ENCODE assay signal across 8 cellular contexts in the genomic region with DNA sequence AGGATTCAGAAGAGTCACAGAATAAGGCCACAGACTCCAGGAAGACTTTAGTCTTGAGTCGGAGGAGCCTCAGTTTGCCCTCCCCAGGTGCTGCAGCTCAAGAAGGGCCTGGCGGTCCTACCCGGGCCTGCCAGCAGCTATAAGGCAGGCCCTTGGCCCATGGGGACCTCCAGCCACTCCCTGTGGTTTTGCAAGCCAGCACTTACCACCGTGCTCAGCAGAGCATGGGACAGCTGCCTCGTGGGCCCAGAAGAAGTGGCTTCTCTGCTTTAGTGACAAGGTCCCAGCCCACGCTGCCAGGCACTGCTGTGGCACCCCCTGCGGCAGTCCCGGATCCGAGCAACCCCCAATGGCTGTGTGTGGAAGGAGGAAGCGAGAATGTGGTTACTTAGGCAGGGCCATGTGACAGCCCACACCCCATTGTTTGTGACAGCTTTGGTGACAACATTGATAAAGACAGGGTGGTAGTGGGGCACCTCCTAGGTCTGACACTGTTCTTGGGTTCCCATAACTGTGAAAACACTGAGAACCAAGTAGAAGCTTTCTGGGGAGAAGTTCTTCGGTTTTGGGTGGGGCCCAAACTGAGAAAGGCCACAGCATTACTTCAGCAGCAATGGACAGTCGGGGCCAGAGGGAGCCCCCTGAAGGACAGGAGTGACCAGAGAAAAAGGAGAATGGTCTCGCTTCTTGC. TPM values are rescaled to one million over a fixed set of nuclear protein-coding genes. Genes with fewer than 3 reads are reported as not detected.
DNase-seq lines count a peak whose midpoint lies in the region; TF ChIP-seq lines count a peak whose summit lies in the region.

A gene with protein sequence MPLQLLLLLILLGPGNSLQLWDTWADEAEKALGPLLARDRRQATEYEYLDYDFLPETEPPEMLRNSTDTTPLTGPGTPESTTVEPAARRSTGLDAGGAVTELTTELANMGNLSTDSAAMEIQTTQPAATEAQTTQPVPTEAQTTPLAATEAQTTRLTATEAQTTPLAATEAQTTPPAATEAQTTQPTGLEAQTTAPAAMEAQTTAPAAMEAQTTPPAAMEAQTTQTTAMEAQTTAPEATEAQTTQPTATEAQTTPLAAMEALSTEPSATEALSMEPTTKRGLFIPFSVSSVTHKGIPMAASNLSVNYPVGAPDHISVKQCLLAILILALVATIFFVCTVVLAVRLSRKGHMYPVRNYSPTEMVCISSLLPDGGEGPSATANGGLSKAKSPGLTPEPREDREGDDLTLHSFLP (minus strand): TSS at position 361 of the 691 bp plus-strand sequence. CDS start 9,587 bp downstream, outside the sequence.

- H2BK5ac ChIP-seq in H9 (ENCODE audit: insufficient read length, low read length) (no peak within 1 kb of the TSS), mesendoderm (ENCODE audit: low read length) (no peak within 1 kb of the TSS)

- CTCF ChIA-PET in A673 (lab: Charles Lee) = no interaction called here

- H3K27me3 ChIP-seq in H9 (ENCODE audit: insufficient read depth, low read length) (no peaks in the 10 kb centered on the region), right atrium auricular region (no peaks in the 10 kb centered on the region), A673 (replicated peaks; ENCODE audit: insufficient read depth, low read depth, low read length, poor library complexity) (no peaks in the 10 kb centered on the region), mesendoderm (ENCODE audit: insufficient read depth, low read length, poor library complexity) (no peaks in the 10 kb centered on the region)

- H3K4me1 Mint-ChIP-seq in H9 = peaks cover 54 to 61% of the 10 kb centered on the region in 2 experiments

- no peak within 1 kb of the TSS for H2AFZ ChIP-seq in H9 (ENCODE audit: low read length)

- H3T11ph ChIP-seq in H9 (ENCODE audit: low read length) = no peak within 1 kb of the TSS

- H2BK120ac ChIP-seq in H9 (ENCODE audit: low read depth, low read length, poor library complexity, severe bottlenecking) (no peak within 1 kb of the TSS), mesendoderm (ENCODE audit: low read depth, low read length) (no peak within 1 kb of the TSS)

- no peaks in the 10 kb centered on the region for H3K36me3 Mint-ChIP-seq in H9 (ENCODE audit: insufficient read depth in 1 of 3, low read depth in 3 of 3)

- no peaks in the 10 kb centered on the region for H3K9me3 Mint-ChIP-seq in H9

- H3K27ac Mint-ChIP-seq in H9 = peak within 1 kb of the TSS in 2 of 3 experiments; percentile 40 to 73; a peak in 4 of 7 replicates

- H4K5ac ChIP-seq in H9 (ENCODE audit: insufficient read length, low read depth, low read length) = no peak within 1 kb of the TSS
- H4K5ac ChIP-seq in mesendoderm (ENCODE audit: low read length) = no peak within 1 kb of the TSS

- H4K91ac ChIP-seq in H9 (ENCODE audit: insufficient read length, low read depth, low read length) = no peak within 1 kb of the TSS

- H3K4me3 Mint-ChIP-seq in H9 = no peak within 1 kb of the TSS; a peak in 1 of 5 replicates

- TF ChIP-seq CTCF in H9 (conservative IDR thresholded peaks at IDR 0.05) (no peak), right atrium auricular region (IDR thresholded peaks at IDR 0.05) (no peak), A673 (conservative IDR thresholded peaks at IDR 0.05; ENCODE audit: low read depth, low read length) (no peak)

- no CpG with 5 or more reads among the region's 13 CpGs for WGBS in H9 (ENCODE audit: extremely low coverage, insufficient read length, low lambda C conversion rate)
- no CpG with 5 or more reads among the region's 13 CpGs for WGBS in mesendoderm (ENCODE audit: extremely low coverage, insufficient coverage, low lambda C conversion rate)

- H3K79me2 ChIP-seq in H9 (ENCODE audit: insufficient read depth, low read length) (no peaks in the 10 kb centered on the region), mesendoderm (ENCODE audit: control insufficient read depth, insufficient read depth, low read length) (no peaks in the 10 kb centered on the region)

- H4K8ac ChIP-seq in H9 (replicated peaks; ENCODE audit: insufficient read length, low read depth, low read length) (no peak within 1 kb of the TSS), mesendoderm (ENCODE audit: low read depth, low read length) (no peak within 1 kb of the TSS)

- H2BK20ac ChIP-seq in H9 (ENCODE audit: low read depth, low read length, poor library complexity, severe bottlenecking) = no peak within 1 kb of the TSS

- H3K4me3 ChIP-seq in right atrium auricular region (peak within 1 kb of the TSS in 1 of 2 donors; percentile 13), A673 (ENCODE audit: low read depth, low read length, poor library complexity, severe bottlenecking) (no peak within 1 kb of the TSS), mesendoderm (ENCODE audit: low read length) (no peak within 1 kb of the TSS)

- H2AK5ac ChIP-seq in H9 (ENCODE audit: insufficient read length, low read length) = no peak within 1 kb of the TSS
- H2AK5ac ChIP-seq in mesendoderm (ENCODE audit: low read length) = no peak within 1 kb of the TSS

- no peak within 1 kb of the TSS for H3K14ac ChIP-seq in H9 (ENCODE audit: insufficient read depth, low read length)

- H3K23me2 ChIP-seq in H9 (ENCODE audit: insufficient read length, low read depth, low read length, poor library complexity, severe bottlenecking) = no peaks in the 10 kb centered on the region

- H3K27me3 Mint-ChIP-seq in H9 (ENCODE audit: low read depth) = no peaks in the 10 kb centered on the region

- POLR2A ChIA-PET in A673 (lab: Charles Lee; ENCODE audit: low non-redundant PET) = no interaction called here

- no peak within 1 kb of the TSS for H3K18ac ChIP-seq in H9 (ENCODE audit: insufficient read length, low read depth, low read length)
- H3K18ac ChIP-seq in mesendoderm (ENCODE audit: low read length) = no peak within 1 kb of the TSS

- H3K9me3 ChIP-seq in H9 (ENCODE audit: control insufficient read depth, low read depth, low read length) = no peaks in the 10 kb centered on the region
- no peaks in the 10 kb centered on the region for H3K9me3 ChIP-seq in right atrium auricular region
- no peaks in the 10 kb centered on the region for H3K9me3 ChIP-seq in A673 (ENCODE audit: low read depth, low read length, poor library complexity, severe bottlenecking)

- H3K56ac ChIP-seq in H9 (ENCODE audit: insufficient read length, low read depth, low read length) (no peak within 1 kb of the TSS), mesendoderm (ENCODE audit: low read length) (no peak within 1 kb of the TSS)

- H3K23ac ChIP-seq in H9 (ENCODE audit: insufficient read length, low read depth, low read length) (no peak within 1 kb of the TSS), mesendoderm (ENCODE audit: low read length) (no peak within 1 kb of the TSS)

- TF ChIP-seq POLR2A in GM10847 (IDR thresholded peaks at IDR 0.05; ENCODE audit: extremely low read depth, insufficient read length) = peak; percentile 26

- H4K20me1 ChIP-seq in H9 (ENCODE audit: control insufficient read depth, insufficient read depth, insufficient read length) = no peaks in the 10 kb centered on the region

- no peaks in the 10 kb centered on the region for H3K36me3 ChIP-seq in right atrium auricular region
- H3K36me3 ChIP-seq in A673 (ENCODE audit: insufficient read depth, low read length, poor library complexity, severe bottlenecking) = no peaks in the 10 kb centered on the region
- H3K36me3 ChIP-seq in mesendoderm (ENCODE audit: control insufficient read depth, insufficient read depth, low read length) = no peaks in the 10 kb centered on the region

- H3K9ac ChIP-seq in H9 (ENCODE audit: extremely low read depth, insufficient read length, low read length) (no peak within 1 kb of the TSS), mesendoderm (ENCODE audit: low read length) (no peak within 1 kb of the TSS)

- H3K4me1 ChIP-seq in H9 (ENCODE audit: insufficient read depth, low read length) (peaks cover 12% of the 10 kb centered on the region; the same call in 1 of the 2 replicates), right atrium auricular region (peaks cover 0 to 43% of the 10 kb centered on the region in 2 donors), A673 (ENCODE audit: insufficient read depth, low read length, poor library complexity, severe bottlenecking) (no peaks in the 10 kb centered on the region), mesendoderm (ENCODE audit: control insufficient read depth, low read depth, low read length) (peaks cover 5% of the 10 kb centered on the region)

- BruUV-seq in A673 (replicated peaks; lab: Mats Ljungman, UMichigan) = no TSS peak

- no peak within 1 kb of the TSS for H3K4me2 ChIP-seq in H9 (ENCODE audit: insufficient read depth, insufficient read length, low read length)
- H3K4me2 ChIP-seq in mesendoderm (ENCODE audit: low read length) = no peak within 1 kb of the TSS

- H2BK12ac ChIP-seq in H9 (ENCODE audit: insufficient read length, low read depth, low read length) = no peak within 1 kb of the TSS

- no peak within 1 kb of the TSS for H3K4ac ChIP-seq in H9 (ENCODE audit: low read depth, low read length)
- no peak within 1 kb of the TSS for H3K4ac ChIP-seq in mesendoderm (ENCODE audit: low read depth, low read length)

- no peak within 1 kb of the TSS for H2BK15ac ChIP-seq in H9 (ENCODE audit: low read depth, low read length)
- no peak within 1 kb of the TSS for H2BK15ac ChIP-seq in mesendoderm (replicated peaks; ENCODE audit: low read depth)

- DNase-seq in H9 = peak; percentile 30
- peak; percentile 49 for DNase-seq in NCI-H187 treated with DMSO at 0.1 percent for 48 hours (lab: John Stamatoyannopoulos, UW)
- peak; percentile 89 for DNase-seq in activated CD8-positive, alpha-beta memory T cell treated with anti-CD3 and anti-CD28 coated beads, Interleukin-2, amount 50 U/mL, for 48 hours
- peak; percentile 73 for DNase-seq in right atrium auricular region (ENCODE audit: low spot score)
- DNase-seq in stimulated activated CD4-positive, alpha-beta T cell treated with anti-CD3 and anti-CD28 coated beads, TNF-alpha, amount 100 ng/mL, for 4 hours (ENCODE audit: low read depth in 3 of 3) = peak; percentile 47 to 76 (median 66)
- DNase-seq in A673 (ENCODE audit: low spot score) = no peak
- no peak for DNase-seq in mesendoderm

- H3K79me1 ChIP-seq in H9 (ENCODE audit: insufficient read depth, low read depth, low read length, poor library complexity, severe bottlenecking) (no peaks in the 10 kb centered on the region), mesendoderm (ENCODE audit: low read length) (no peaks in the 10 kb centered on the region)

- intact Hi-C loops in A673 (cut with micrococcal nuclease; ENCODE audit: unreplicated experiment) = no loop called here

- no peak within 1 kb of the TSS for H3K27ac ChIP-seq in H9 (ENCODE audit: insufficient read length, low read depth, low read length)
- peak within 1 kb of the TSS; percentile 23 to 40 for H3K27ac ChIP-seq in right atrium auricular region
- H3K27ac ChIP-seq in A673 (ENCODE audit: low read depth, low read length, poor library complexity, severe bottlenecking) = no peak within 1 kb of the TSS
- no peak within 1 kb of the TSS for H3K27ac ChIP-seq in mesendoderm (ENCODE audit: low read depth, low read length)

RNA-seq across cellular contexts. Expression of the gene that starts here (rescaled TPM):
- total RNA-seq in H9 (2021) (0.09 and 0.15 TPM in 2 replicates), right atrium auricular region (1 to 10 TPM; 3.7 to 7.7 TPM), A673 (2021) (0.34 and 0.35 TPM in 2 replicates)
- polyA plus RNA-seq in mesendoderm (2013, experiment 1 of 2) = 0.03 TPM
- polyA plus RNA-seq in mesendoderm (2013, experiment 2 of 2) = 0.11 TPM

Comparison
In these comparisons a context has a peak if more than half of its experiments do, and no peak if none do; other contexts are left out.
1. Peak in DNase-seq in H9; RNA of the gene not detected or under 1 TPM.
2. DNase-seq: peak in NCI-H187 treated with DMSO at 0.1 percent for 48 hours (single experiment), activated CD8-positive, alpha-beta memory T cell treated with anti-CD3 and anti-CD28 coated beads, Interleukin-2, amount 50 U/mL, for 48 hours (single experiment), right atrium auricular region (single experiment) and stimulated activated CD4-positive, alpha-beta T cell treated with anti-CD3 and anti-CD28 coated beads, TNF-alpha, amount 100 ng/mL, for 4 hours (3 of 3); none in A673 (single experiment) and mesendoderm (single experiment).
3. H3K27ac ChIP-seq: peak in right atrium auricular region (2 of 2); none in H9 (single experiment), A673 (single experiment) and mesendoderm (single experiment).